Comparison of ENCODE assay signal across 1 cellular context in the genomic region with DNA sequence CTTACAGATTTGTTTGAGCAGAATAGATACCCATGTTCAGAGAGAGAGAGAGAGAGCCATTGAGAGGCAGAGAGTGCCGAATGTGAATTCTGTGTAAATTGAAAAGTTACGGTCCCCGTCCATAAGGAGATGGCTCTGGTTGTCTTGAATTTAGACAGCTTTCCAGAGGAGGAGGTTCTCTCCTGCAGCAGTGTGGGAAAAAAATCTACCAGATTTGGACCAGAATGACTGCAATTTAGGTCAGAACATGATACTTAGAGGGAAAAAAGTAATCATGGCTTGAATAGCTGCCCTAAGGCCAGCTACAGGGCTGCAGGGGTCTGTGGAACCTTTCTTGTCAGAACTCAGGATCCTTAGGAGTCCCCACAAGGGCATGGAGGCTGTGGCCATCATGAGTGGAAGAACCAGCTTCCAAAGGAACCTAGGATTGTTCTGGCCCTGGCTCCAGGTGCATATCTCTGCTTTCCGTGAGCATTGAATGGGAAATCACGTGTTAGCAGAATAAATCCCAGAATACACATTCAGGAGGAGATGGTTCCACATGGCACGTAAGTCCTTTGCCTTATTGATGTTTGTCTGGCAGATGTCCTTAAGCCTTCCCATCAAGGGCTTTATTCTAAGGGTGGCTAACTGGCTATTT.
TF ChIP-seq lines count a peak whose summit lies in the region.

No MANE protein-coding gene starts in this region.

TF ChIP-seq in IMR-90, 13 proteins besides CTCF, POLR2A, EP300 and RAD21:
- TF ChIP-seq, protein P1, sequence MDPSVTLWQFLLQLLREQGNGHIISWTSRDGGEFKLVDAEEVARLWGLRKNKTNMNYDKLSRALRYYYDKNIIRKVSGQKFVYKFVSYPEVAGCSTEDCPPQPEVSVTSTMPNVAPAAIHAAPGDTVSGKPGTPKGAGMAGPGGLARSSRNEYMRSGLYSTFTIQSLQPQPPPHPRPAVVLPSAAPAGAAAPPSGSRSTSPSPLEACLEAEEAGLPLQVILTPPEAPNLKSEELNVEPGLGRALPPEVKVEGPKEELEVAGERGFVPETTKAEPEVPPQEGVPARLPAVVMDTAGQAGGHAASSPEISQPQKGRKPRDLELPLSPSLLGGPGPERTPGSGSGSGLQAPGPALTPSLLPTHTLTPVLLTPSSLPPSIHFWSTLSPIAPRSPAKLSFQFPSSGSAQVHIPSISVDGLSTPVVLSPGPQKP (IDR thresholded peaks at IDR 0.05; ENCODE audit: borderline replicate concordance, low read depth, low read length) = no peak
- TF ChIP-seq NFE2L2 (IDR thresholded peaks at IDR 0.05; ENCODE audit: low read depth, low read length) (no peak), CEBPB (IDR thresholded peaks at IDR 0.05; ENCODE audit: low read depth, low read length) (no peak), RCOR1 (IDR thresholded peaks at IDR 0.05; ENCODE audit: insufficient replicate concordance, low read length) (no peak), CHD1 (IDR thresholded peaks at IDR 0.05; ENCODE audit: low read depth, low read length) (no peak), MXI1 (IDR thresholded peaks at IDR 0.05; ENCODE audit: borderline replicate concordance, low read depth, low read length) (no peak), FOS (IDR thresholded peaks at IDR 0.05; ENCODE audit: low read depth, low read length) (no peak), BHLHE40 (IDR thresholded peaks at IDR 0.05; ENCODE audit: low read depth, low read length) (no peak), MAZ (IDR thresholded peaks at IDR 0.05; ENCODE audit: borderline replicate concordance, low read depth, low read length) (no peak), MAFK (IDR thresholded peaks at IDR 0.05; ENCODE audit: low read depth, low read length) (no peak), SMC3 (IDR thresholded peaks at IDR 0.05; ENCODE audit: low read depth, low read length) (no peak), RFX5 (IDR thresholded peaks at IDR 0.05; ENCODE audit: low read depth, low read length) (no peak)
- TF ChIP-seq, protein P2, sequence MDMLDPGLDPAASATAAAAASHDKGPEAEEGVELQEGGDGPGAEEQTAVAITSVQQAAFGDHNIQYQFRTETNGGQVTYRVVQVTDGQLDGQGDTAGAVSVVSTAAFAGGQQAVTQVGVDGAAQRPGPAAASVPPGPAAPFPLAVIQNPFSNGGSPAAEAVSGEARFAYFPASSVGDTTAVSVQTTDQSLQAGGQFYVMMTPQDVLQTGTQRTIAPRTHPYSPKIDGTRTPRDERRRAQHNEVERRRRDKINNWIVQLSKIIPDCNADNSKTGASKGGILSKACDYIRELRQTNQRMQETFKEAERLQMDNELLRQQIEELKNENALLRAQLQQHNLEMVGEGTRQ (IDR thresholded peaks at IDR 0.05; ENCODE audit: low read depth, low read length) = no peak
